Comparison of ENCODE assay signal across 1 cellular context in genomic region chr1:234972411-234973191, GRCh38.
TF ChIP-seq lines count a peak whose summit lies in the region.

No MANE protein-coding gene starts in this region.

TF ChIP-seq in K562, 482 proteins besides CTCF, POLR2A, EP300 and RAD21 (continued from another document and continues in another):
- TF ChIP-seq CHD7 (IDR thresholded peaks at IDR 0.05; ENCODE audit: low read depth, low read length) (no peak), NR4A1 (CRISPR knock-in tag; IDR thresholded peaks at IDR 0.05) (no peak), NR4A1 (tag; IDR thresholded peaks at IDR 0.05) (no peak), ZNF324 (CRISPR knock-in tag; IDR thresholded peaks at IDR 0.05) (no peak), REST (CRISPR knock-in tag; IDR thresholded peaks at IDR 0.05; ENCODE audit: low read depth) (no peak), U2AF1 (optimal IDR thresholded peaks at IDR 0.05; ENCODE audit: low read depth, low read length) (no peak), CC2D1A (IDR thresholded peaks at IDR 0.05) (no peak), NR2C1 (IDR thresholded peaks at IDR 0.05) (no peak), NR2C1 (tag; IDR thresholded peaks at IDR 0.05) (0 out of 2 replicates have a peak, but pooled peaks have one; percentile 41), TARDBP (IDR thresholded peaks at IDR 0.05) (no peak), CREM (IDR thresholded peaks at IDR 0.05; ENCODE audit: low read depth) (no peak), PKNOX1 (IDR thresholded peaks at IDR 0.05) (peak; percentile 74), PHF20 (IDR thresholded peaks at IDR 0.05; ENCODE audit: partially characterized antibody) (no peak), POLR2H (tag; IDR thresholded peaks at IDR 0.05; ENCODE audit: low read depth) (no peak), RCOR1 (IDR thresholded peaks at IDR 0.05; ENCODE audit: borderline replicate concordance in 1 of 2, low read depth in 2 of 2, low read length in 2 of 2) (no peak), NCOA2 (IDR thresholded peaks at IDR 0.05; ENCODE audit: partially characterized antibody in 2 of 2) (no peak), COPS2 (conservative IDR thresholded peaks at IDR 0.05) (no peak), ZNF12 (CRISPR knock-in tag; IDR thresholded peaks at IDR 0.05) (no peak), BHLHE40 (IDR thresholded peaks at IDR 0.05; ENCODE audit: low read length) (peak; percentile 74), SMARCA5 (IDR thresholded peaks at IDR 0.05) (no peak), DPF2 (IDR thresholded peaks at IDR 0.05) (no peak), SMARCB1 (IDR thresholded peaks at IDR 0.05; ENCODE audit: insufficient read length, low read depth) (no peak), ZNF584 (CRISPR knock-in tag; IDR thresholded peaks at IDR 0.05; ENCODE audit: low read depth) (peak; percentile 63; the same call in 1 of the 2 replicates), ZC3H8 (IDR thresholded peaks at IDR 0.05) (no peak), ZNF766 (CRISPR knock-in tag; conservative IDR thresholded peaks at IDR 0.05) (peak; percentile 59), ZSCAN29 (IDR thresholded peaks at IDR 0.05) (no peak), HINFP (tag; conservative IDR thresholded peaks at IDR 0.05; ENCODE audit: low read depth) (0 out of 2 replicates have a peak, but pooled peaks have one; percentile 23), GTF2F1 (IDR thresholded peaks at IDR 0.05; ENCODE audit: low read depth, low read length) (no peak), SMARCA4 (IDR thresholded peaks at IDR 0.05) (no peak), BRD4 (IDR thresholded peaks at IDR 0.05) (no peak), ZNF146 (CRISPR knock-in tag; IDR thresholded peaks at IDR 0.05; ENCODE audit: unreplicated experiment) (no peak), ZNF592 (IDR thresholded peaks at IDR 0.05) (peak; percentile 90), FUS (optimal IDR thresholded peaks at IDR 0.05; ENCODE audit: low read depth, low read length) (no peak), PYGO2 (tag; IDR thresholded peaks at IDR 0.05) (no peak), MNT (conservative IDR thresholded peaks at IDR 0.05) (peak in 1 of 2 experiments; percentile 43; a peak in 1 of 4 replicates), ZNF512 (tag; IDR thresholded peaks at IDR 0.05) (no peak)
